17 cellular contexts compared by ENCODE assay signal in the genomic region with DNA sequence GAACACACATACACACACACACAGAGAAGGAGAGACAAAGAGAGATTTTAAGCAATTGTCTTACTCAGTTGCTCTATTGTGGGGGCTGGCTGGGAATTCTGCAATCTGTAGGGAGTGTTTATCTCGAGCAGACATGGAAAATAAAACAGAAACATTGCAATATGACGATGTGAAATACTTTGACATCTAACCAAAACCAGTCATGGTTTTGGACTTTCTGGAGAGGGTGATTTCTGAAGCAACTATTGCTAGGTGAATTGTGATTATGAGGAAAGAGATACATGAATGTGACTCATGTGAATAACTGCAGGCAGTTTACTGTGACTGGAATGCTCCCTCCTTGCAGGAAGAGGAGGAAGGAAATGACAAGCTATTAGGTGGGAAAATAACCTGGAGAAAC. TPM values are rescaled to one million over a fixed set of nuclear protein-coding genes. Genes with fewer than 3 reads are reported as not detected.
DNase-seq lines count a peak whose midpoint lies in the region; ATAC-seq, FAIRE-seq and TF ChIP-seq lines count a peak whose summit lies in the region.
"Had no signal": no experiment of that assay in that cellular context is flagged by ENCODE, and none has a peak within 500 bp of the region (broad histone marks: within the 10 kb centered on the region; RNA-seq: fewer than 3 reads in every experiment).

No MANE protein-coding gene starts in this region.

- H3K4me1 Mint-ChIP-seq in nephron: peaks cover 22% of the 10 kb centered on the region
- peaks cover 4% of the 10 kb centered on the region for H3K4me1 Mint-ChIP-seq in activated CD4-positive, alpha-beta T cell treated with anti-CD3 and anti-CD28 coated beads, Interleukin-2, amount 10 ng/mL, durations not matched to agents 7 days and 5 days
- H3K4me1 Mint-ChIP-seq: activated CD8-positive, alpha-beta memory T cell treated with anti-CD3 and anti-CD28 coated beads, Interleukin-2, amount 10 ng/mL, durations not matched to agents 7 days and 5 days had no signal

- H3K36me3 Mint-ChIP-seq in nephron (ENCODE audit: low read depth): peaks cover 2% of the 10 kb centered on the region
- H3K36me3 Mint-ChIP-seq in activated CD4-positive, alpha-beta T cell treated with anti-CD3 and anti-CD28 coated beads, Interleukin-2, amount 10 ng/mL, durations not matched to agents 7 days and 5 days (ENCODE audit: low read depth): no peaks in the 10 kb centered on the region
- H3K36me3 Mint-ChIP-seq: activated CD8-positive, alpha-beta memory T cell treated with anti-CD3 and anti-CD28 coated beads, Interleukin-2, amount 10 ng/mL, durations not matched to agents 7 days and 5 days; activated naive CD4-positive, alpha-beta T cell treated with anti-CD3 and anti-CD28 coated beads, Interleukin-2, amount 50 U/mL, for 24 hours; CD14-positive monocyte had no signal

- H3K4me3 Mint-ChIP-seq in nephron: no peak overlapping the region
- H3K4me3 Mint-ChIP-seq in activated CD4-positive, alpha-beta T cell treated with anti-CD3 and anti-CD28 coated beads, Interleukin-2, amount 10 ng/mL, durations not matched to agents 7 days and 5 days: no peak overlapping the region
- H3K4me3 Mint-ChIP-seq: activated CD8-positive, alpha-beta memory T cell treated with anti-CD3 and anti-CD28 coated beads, Interleukin-2, amount 10 ng/mL, durations not matched to agents 7 days and 5 days; activated naive CD4-positive, alpha-beta T cell treated with anti-CD3 and anti-CD28 coated beads, Interleukin-2, amount 50 U/mL, for 24 hours; CD14-positive monocyte had no signal

- CTCF ChIA-PET in PC-3 (lab: Charles Lee): interaction anchor here (1.0 to 1.4 kb wide), 2 partner anchors 13 to 131 kb away, joined by 5 to 9 read pairs; no protein-coding TSS in a partner anchor
- CTCF ChIA-PET in endothelial cell of umbilical vein (lab: Charles Lee): interaction anchor here (1.4 to 2.4 kb wide), 4 partner anchors 13 to 129 kb away, joined by 5 to 18 read pairs (median 6); a partner anchor contains a TSS
- CTCF ChIA-PET in activated CD4-positive, alpha-beta T cell treated with anti-CD3 and anti-CD28 coated beads, Interleukin-2, amount 10 ng/mL, durations not matched to agents 7 days and 5 days (lab: Charles Lee): no interaction called here

- dilution Hi-C loops in endothelial cell of umbilical vein (cut with MboI; ENCODE audit: extremely low pct_ligation_motif_present, low sequenced_read_pairs): no loop called here

- ATAC-seq in PC-3: peak; percentile 32
- ATAC-seq in GM21619 (IDR thresholded peaks at IDR 0.05; ENCODE audit: unreplicated experiment): no peak
- ATAC-seq: activated CD8-positive, alpha-beta memory T cell treated with anti-CD3 and anti-CD28 coated beads, Interleukin-2, amount 10 ng/mL, durations not matched to agents 7 days and 5 days; lower lobe of right lung had no signal

- H3K4me1 ChIP-seq in PC-3 (ENCODE audit: insufficient read depth, low read length) (peaks cover 50% of the 10 kb centered on the region), endothelial cell of umbilical vein (ENCODE audit: control insufficient read depth, extremely low read depth, insufficient read depth, low read length) (peaks cover 46% of the 10 kb centered on the region)
- H3K4me1 ChIP-seq: colonic mucosa had no signal

- H3K27ac ChIP-seq in PC-3 (ENCODE audit: low read length): peak overlapping the region; percentile 69
- peak overlapping the region; percentile 78 for H3K27ac ChIP-seq in endothelial cell of umbilical vein (ENCODE audit: insufficient read depth, low read depth, low read length)
- H3K27ac ChIP-seq: colonic mucosa, lower lobe of right lung had no signal

- no peaks in the 10 kb centered on the region for H3K27me3 Mint-ChIP-seq in nephron (ENCODE audit: low read depth)
- H3K27me3 Mint-ChIP-seq in activated CD4-positive, alpha-beta T cell treated with anti-CD3 and anti-CD28 coated beads, Interleukin-2, amount 10 ng/mL, durations not matched to agents 7 days and 5 days: peaks cover 19% of the 10 kb centered on the region

- H3K79me2 ChIP-seq in PC-3 (ENCODE audit: low read length) (no peaks in the 10 kb centered on the region), endothelial cell of umbilical vein (ENCODE audit: control insufficient read depth, insufficient read depth, low read length) (no peaks in the 10 kb centered on the region)

- H3K27me3 ChIP-seq in PC-3 (ENCODE audit: low read length) (no peaks in the 10 kb centered on the region), endothelial cell of umbilical vein (ENCODE audit: control insufficient read depth in 2 of 2, insufficient read depth in 2 of 2, low read length in 2 of 2) (no peaks in the 10 kb centered on the region)
- H3K27me3 ChIP-seq: colonic mucosa had no signal

- POLR2A ChIA-PET in PC-3 (lab: Charles Lee; ENCODE audit: unreplicated experiment) (interaction anchor here (0.5 kb wide), 1 partner anchor 48 kb away, joined by 9 read pairs; no protein-coding TSS in a partner anchor), endothelial cell of umbilical vein (lab: Charles Lee) (interaction anchor here (1.0 kb wide), 1 partner anchor 14 kb away, joined by 4 read pairs; no protein-coding TSS in a partner anchor)
- POLR2A ChIA-PET in activated CD4-positive, alpha-beta T cell treated with anti-CD3 and anti-CD28 coated beads, Interleukin-2, amount 10 ng/mL, durations not matched to agents 7 days and 5 days (lab: Charles Lee): no interaction called here

- H3K9me1 ChIP-seq in endothelial cell of umbilical vein (replicated peaks; ENCODE audit: control insufficient read depth, extremely low read depth, insufficient read depth, low read length): no peaks in the 10 kb centered on the region

- peak overlapping the region; percentile 52 for H3K4me2 ChIP-seq in PC-3 (ENCODE audit: low read length)
- H3K4me2 ChIP-seq in endothelial cell of umbilical vein (ENCODE audit: insufficient read depth, low read length): peak overlapping the region; percentile 58

- no peaks in the 10 kb centered on the region for H4K20me1 ChIP-seq in PC-3 (ENCODE audit: low read length)
- no peaks in the 10 kb centered on the region for H4K20me1 ChIP-seq in endothelial cell of umbilical vein (replicated peaks; ENCODE audit: control insufficient read depth, extremely low read depth, insufficient read depth, low read length)

- TF ChIP-seq CTCF in PC-3 (conservative IDR thresholded peaks at IDR 0.05; ENCODE audit: low read depth, low read length): no peak
- no peak for TF ChIP-seq CTCF in endothelial cell of umbilical vein (IDR thresholded peaks at IDR 0.05; ENCODE audit: extremely low read depth in 1 of 2, insufficient read depth in 1 of 2, low read depth in 1 of 2, low read length in 2 of 2)
- no peak for TF ChIP-seq CTCF in nephron (IDR thresholded peaks at IDR 0.05; ENCODE audit: unreplicated experiment in 3 of 3)

- H3K9me2 ChIP-seq in PC-3 (replicated peaks; ENCODE audit: low read length): no peaks in the 10 kb centered on the region

- BruUV-seq in PC-3 (replicated peaks; lab: Mats Ljungman, UMichigan): no TSS peak
- BruUV-seq in endothelial cell of umbilical vein (replicated peaks; lab: Mats Ljungman, UMichigan): no TSS peak

- intact Hi-C loops in PC-3 (cut with micrococcal nuclease) (loop anchor here (1.0 kb wide), 1 partner anchor 35 kb away; no protein-coding TSS in a partner anchor), endothelial cell of umbilical vein (cut with micrococcal nuclease) (loop anchor here (1.0 kb wide), 1 partner anchor 19 kb away; no protein-coding TSS in a partner anchor)

- no peaks in the 10 kb centered on the region for H3K9me3 Mint-ChIP-seq in nephron
- H3K9me3 Mint-ChIP-seq in activated CD4-positive, alpha-beta T cell treated with anti-CD3 and anti-CD28 coated beads, Interleukin-2, amount 10 ng/mL, durations not matched to agents 7 days and 5 days: no peaks in the 10 kb centered on the region
- H3K9me3 Mint-ChIP-seq: activated naive CD4-positive, alpha-beta T cell treated with anti-CD3 and anti-CD28 coated beads, Interleukin-2, amount 50 U/mL, for 24 hours had no signal

- no peak overlapping the region; the same call in 1 of the 2 replicates for H3K4me3 ChIP-seq in PC-3 (ENCODE audit: low read length)
- peak overlapping the region in 1 of 3 experiments; percentile 11 for H3K4me3 ChIP-seq in endothelial cell of umbilical vein (replicated peaks in 1 of 3; ENCODE audit: insufficient read depth in 1 of 3, low read depth in 1 of 3, low read length in 3 of 3)
- H3K4me3 ChIP-seq: colonic mucosa, lower lobe of right lung had no signal

- no peak overlapping the region for H2AFZ ChIP-seq in PC-3 (ENCODE audit: low read length)
- H2AFZ ChIP-seq in endothelial cell of umbilical vein (ENCODE audit: low read depth, low read length): no peak overlapping the region

- H3F3A ChIP-seq in PC-3 (ENCODE audit: low read length, unreplicated experiment): peaks cover 12% of the 10 kb centered on the region

- H3K36me3 ChIP-seq in PC-3 (ENCODE audit: low read depth, low read length): no peaks in the 10 kb centered on the region
- no peaks in the 10 kb centered on the region for H3K36me3 ChIP-seq in endothelial cell of umbilical vein (ENCODE audit: control insufficient read depth in 2 of 2, extremely low read depth in 1 of 2, insufficient read depth in 2 of 2, low read length in 2 of 2)
- H3K36me3 ChIP-seq: colonic mucosa, lower lobe of right lung had no signal

- no peaks in the 10 kb centered on the region for H3K9me3 ChIP-seq in PC-3 (ENCODE audit: low read length)
- no peaks in the 10 kb centered on the region for H3K9me3 ChIP-seq in endothelial cell of umbilical vein (replicated peaks; ENCODE audit: control insufficient read depth, insufficient read depth, low read length)
- H3K9me3 ChIP-seq: colonic mucosa, lower lobe of right lung had no signal

- TF ChIP-seq POLR2A in endothelial cell of umbilical vein (IDR thresholded peaks at IDR 0.05; ENCODE audit: low read depth, low read length): no peak

- DNase-seq in AG20443 (ENCODE audit: low spot score) (peak; percentile 72), PC-3 (peak; percentile 94), endothelial cell of umbilical vein (ENCODE audit: low read depth, low spot score) (peak; percentile 83), NOMO-1 (lab: John Stamatoyannopoulos, UW; ENCODE audit: unreplicated experiment in 2 of 2) (no peak), NCI-H748 (lab: John Stamatoyannopoulos, UW; ENCODE audit: unreplicated experiment) (no peak)
- DNase-seq in activated CD4-positive, alpha-beta T cell treated with anti-CD3 and anti-CD28 coated beads, Interleukin-2, amount 10 ng/mL, durations not matched to agents 7 days and 5 days: no peak
- DNase-seq: activated CD8-positive, alpha-beta memory T cell treated with anti-CD3 and anti-CD28 coated beads, Interleukin-2, amount 10 ng/mL, durations not matched to agents 7 days and 5 days; colonic mucosa; head of caudate nucleus; Kasumi-1; lower lobe of right lung; occipital lobe; T1000 had no signal

- FAIRE-seq in endothelial cell of umbilical vein (lab: Jason Lieb, UNC): peak; percentile 59

- H3K27ac Mint-ChIP-seq in nephron: peak overlapping the region; percentile 19 to 52 (median 36)
- no peak overlapping the region for H3K27ac Mint-ChIP-seq in activated CD4-positive, alpha-beta T cell treated with anti-CD3 and anti-CD28 coated beads, Interleukin-2, amount 10 ng/mL, durations not matched to agents 7 days and 5 days
- H3K27ac Mint-ChIP-seq: activated CD8-positive, alpha-beta memory T cell treated with anti-CD3 and anti-CD28 coated beads, Interleukin-2, amount 10 ng/mL, durations not matched to agents 7 days and 5 days; activated naive CD4-positive, alpha-beta T cell treated with anti-CD3 and anti-CD28 coated beads, Interleukin-2, amount 50 U/mL, for 24 hours; CD14-positive monocyte had no signal

- H3K9ac ChIP-seq in PC-3 (ENCODE audit: low read length): peak overlapping the region; percentile 14; the same call in 1 of the 2 replicates
- H3K9ac ChIP-seq in endothelial cell of umbilical vein (replicated peaks; ENCODE audit: extremely low read depth, insufficient read depth, low read length): peak overlapping the region; percentile 14

RNA-seq across cellular contexts. Expression of a gene that starts 12.3 kb away (rescaled TPM):
- total RNA-seq in PC-3 (2014; rRNA removed) (90.1 and 104 TPM in 2 replicates), endothelial cell of umbilical vein (72.0 and 104 TPM in 2 replicates)
- polyA plus RNA-seq in endothelial cell of umbilical vein: 22.4 and 25.1 TPM in 2 replicates
- 14.1 and 16.0 TPM in 2 replicates for polyA plus RNA-seq in endothelial cell of umbilical vein (2011; cell fraction: cytosol; rRNA removed)
- polyA plus RNA-seq in endothelial cell of umbilical vein (2011; cell fraction: nucleus; rRNA removed): 135 and 139 TPM in 2 replicates
- polyA plus RNA-seq in endothelial cell of umbilical vein (2012): 33.8 and 56.8 TPM in 2 replicates
- 130 and 132 TPM in 2 replicates for polyA minus RNA-seq in endothelial cell of umbilical vein
- 29.8 TPM for polyA minus RNA-seq in endothelial cell of umbilical vein (2011; cell fraction: cytosol; rRNA and poly(A)+ RNA removed)
- 305 and 404 TPM in 2 replicates for polyA minus RNA-seq in endothelial cell of umbilical vein (2011; cell fraction: nucleus; rRNA and poly(A)+ RNA removed)
- total RNA-seq in activated CD4-positive, alpha-beta T cell treated with anti-CD3 and anti-CD28 coated beads, Interleukin-2, amount 10 ng/mL, durations not matched to agents 7 days and 5 days: 1 to 10 TPM; 1.9 to 2.7 TPM

Comparison
In these comparisons a context has a peak if more than half of its experiments do, and no peak if none do; other contexts are left out.
1. DNase-seq: peak in AG20443 (single experiment), PC-3 (single experiment) and endothelial cell of umbilical vein (single experiment); none in activated CD4-positive, alpha-beta T cell treated with anti-CD3 and anti-CD28 coated beads, Interleukin-2, amount 10 ng/mL, durations not matched to agents 7 days and 5 days (single experiment), NOMO-1 (0 of 2) and NCI-H748 (single experiment).
2. RNA of a gene that starts 12.3 kb away (total RNA-seq): 72.0 to 104 TPM in endothelial cell of umbilical vein and 90.1 to 104 TPM in PC-3; 1.9 to 2.7 TPM in activated CD4-positive, alpha-beta T cell treated with anti-CD3 and anti-CD28 coated beads, Interleukin-2, amount 10 ng/mL, durations not matched to agents 7 days and 5 days; every median in the first group is over 10 times any median in the second.